ENCODE assay signal across 8 cellular contexts in the genomic region with DNA sequence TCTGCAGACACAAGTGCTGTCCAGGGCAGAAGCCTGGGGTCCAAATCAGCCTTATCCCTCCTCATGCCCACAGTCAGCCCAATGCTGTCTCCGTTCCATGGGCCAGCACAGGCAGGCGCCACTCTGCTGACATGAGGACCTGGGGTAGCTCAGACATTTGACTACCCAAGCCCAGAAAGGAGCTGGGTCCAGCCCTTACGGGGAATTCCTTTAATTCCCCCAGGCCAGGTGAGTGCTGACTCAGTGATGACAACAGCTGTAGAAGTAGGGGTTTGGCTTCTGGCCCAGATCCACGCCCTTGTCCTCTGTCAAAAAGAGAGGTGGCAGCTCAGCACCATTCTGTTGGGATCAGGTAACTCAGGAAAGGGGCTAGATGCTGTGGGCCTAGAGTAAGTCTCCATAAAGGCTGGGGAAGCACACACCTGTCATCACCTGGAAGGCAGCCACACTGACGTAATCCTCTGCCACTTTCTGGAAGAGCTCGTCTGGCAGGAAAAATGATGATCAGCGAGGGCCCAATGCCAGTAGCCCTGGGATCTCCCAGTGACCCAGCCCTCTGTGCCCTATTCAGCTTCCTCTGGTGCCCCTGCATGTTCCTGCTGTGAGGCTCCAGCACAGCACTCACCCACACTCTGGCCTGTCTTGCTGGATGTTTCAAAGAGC. TPM values are rescaled to one million over a fixed set of nuclear protein-coding genes. Genes with fewer than 3 reads are reported as not detected.
DNase-seq lines count a peak whose midpoint lies in the region; ATAC-seq and TF ChIP-seq lines count a peak whose summit lies in the region.

No MANE protein-coding gene starts in this region.

- no peaks in the 10 kb centered on the region for H3K27me3 Mint-ChIP-seq in activated T-cell treated with anti-CD3 and anti-CD28 coated beads, Interleukin-2, amount 50 U/mL, for 24 hours
- H3K27me3 Mint-ChIP-seq in glutamatergic neuron (ENCODE audit: unreplicated experiment), result peaks cover 28% of the 10 kb centered on the region

- no peak for TF ChIP-seq CTCF in OCI-LY3 (IDR thresholded peaks at IDR 0.05; ENCODE audit: low read depth, low read length)
- no peak for TF ChIP-seq CTCF in glutamatergic neuron (IDR thresholded peaks at IDR 0.05; ENCODE audit: partially characterized antibody, unreplicated experiment)

- peak overlapping the region; percentile 81 for H3K4me2 ChIP-seq in OCI-LY3 (ENCODE audit: low read length)

- H3K9me3 Mint-ChIP-seq in activated T-cell treated with anti-CD3 and anti-CD28 coated beads, Interleukin-2, amount 50 U/mL, for 24 hours, result no peaks in the 10 kb centered on the region
- peaks cover 9% of the 10 kb centered on the region for H3K9me3 Mint-ChIP-seq in glutamatergic neuron (ENCODE audit: unreplicated experiment)

- H3K36me3 ChIP-seq in OCI-LY3 (replicated peaks; ENCODE audit: low read depth, low read length) (peaks cover 23% of the 10 kb centered on the region), subcutaneous abdominal adipose tissue (ENCODE audit: control insufficient read depth in 5 of 5, insufficient read depth in 5 of 5, low read length in 5 of 5) (peaks cover 0 to 29% (median 20%) of the 10 kb centered on the region in 5 donors)

- H3K4me1 ChIP-seq in OCI-LY3 (ENCODE audit: low read length) (peaks cover 44% of the 10 kb centered on the region), subcutaneous abdominal adipose tissue (ENCODE audit: control insufficient read depth in 5 of 5, insufficient read depth in 5 of 5, low read length in 5 of 5) (peaks cover 17 to 83% (median 66%) of the 10 kb centered on the region in 5 donors)

- no peak for DNase-seq in activated T-cell treated with anti-CD3 and anti-CD28 coated beads, Interleukin-2, amount 50 U/mL, for 24 hours
- DNase-seq in activated T-cell treated with anti-CD3 and anti-CD28 coated beads, Interleukin-2, amount 50 U/mL, for 48 hours, result no peak
- DNase-seq in glutamatergic neuron (no peak), hypothalamus (lab: John Stamatoyannopoulos, UW) (no peak), posterior vena cava (ENCODE audit: low spot score) (no peak)

- H3K4me3 Mint-ChIP-seq in activated T-cell treated with anti-CD3 and anti-CD28 coated beads, Interleukin-2, amount 50 U/mL, for 24 hours, result peak overlapping the region; percentile 97
- H3K4me3 Mint-ChIP-seq in glutamatergic neuron (ENCODE audit: unreplicated experiment), result peak overlapping the region; percentile 86

- peaks cover 72% of the 10 kb centered on the region for H3K36me3 Mint-ChIP-seq in activated T-cell treated with anti-CD3 and anti-CD28 coated beads, Interleukin-2, amount 50 U/mL, for 24 hours (ENCODE audit: low read depth)
- no peaks in the 10 kb centered on the region for H3K36me3 Mint-ChIP-seq in glutamatergic neuron (ENCODE audit: unreplicated experiment)

- no peak overlapping the region for H2AFZ ChIP-seq in OCI-LY3 (ENCODE audit: low read depth, low read length)

- H3K9ac ChIP-seq in OCI-LY3 (ENCODE audit: low read length), result no peak overlapping the region
- H3K9ac ChIP-seq in subcutaneous abdominal adipose tissue (ENCODE audit: low read length in 5 of 5), result peak overlapping the region in 2 of 5 donors; percentile 90 to 91

- H3K27me3 ChIP-seq in OCI-LY3 (ENCODE audit: low read depth, low read length) (no peaks in the 10 kb centered on the region), subcutaneous abdominal adipose tissue (ENCODE audit: control insufficient read depth in 5 of 5, insufficient read depth in 4 of 5, low read length in 5 of 5) (no peaks in the 10 kb centered on the region)

- H3K27ac ChIP-seq in OCI-LY3 (ENCODE audit: low read length) (peak overlapping the region; percentile 60; the same call in 1 of the 2 replicates), subcutaneous abdominal adipose tissue (ENCODE audit: low read depth, low read length) (peak overlapping the region; percentile 90)

- peak overlapping the region; percentile 96 for H3K27ac Mint-ChIP-seq in activated T-cell treated with anti-CD3 and anti-CD28 coated beads, Interleukin-2, amount 50 U/mL, for 24 hours
- H3K27ac Mint-ChIP-seq in glutamatergic neuron (ENCODE audit: unreplicated experiment), result no peak overlapping the region

- peaks cover 31% of the 10 kb centered on the region for H3K79me2 ChIP-seq in OCI-LY3 (ENCODE audit: low read length)

- H3K4me3 ChIP-seq in OCI-LY3 (ENCODE audit: low read length), result no peak overlapping the region
- H3K4me3 ChIP-seq in subcutaneous abdominal adipose tissue (ENCODE audit: low read depth in 1 of 5, low read length in 5 of 5), result no peak overlapping the region

- intact Hi-C loops in posterior vena cava (cut with DNase I), result no loop called here

- H3K9me3 ChIP-seq in OCI-LY3 (ENCODE audit: insufficient read depth, low read length) (no peaks in the 10 kb centered on the region), subcutaneous abdominal adipose tissue (ENCODE audit: control insufficient read depth in 5 of 5, low read length in 5 of 5) (no peaks in the 10 kb centered on the region)

- peaks cover 68% of the 10 kb centered on the region for H3K4me1 Mint-ChIP-seq in activated T-cell treated with anti-CD3 and anti-CD28 coated beads, Interleukin-2, amount 50 U/mL, for 24 hours (ENCODE audit: low read depth)
- peaks cover 20% of the 10 kb centered on the region for H3K4me1 Mint-ChIP-seq in glutamatergic neuron (ENCODE audit: low read depth, unreplicated experiment)

- H4K20me1 ChIP-seq in OCI-LY3 (ENCODE audit: insufficient read depth, low read length), result peaks cover 19% of the 10 kb centered on the region

- no peak for ATAC-seq in HG03521 (IDR thresholded peaks at IDR 0.05; ENCODE audit: unreplicated experiment)

RNA-seq across cellular contexts. Expression of gene RAB24, which starts 1.9 kb away (rescaled TPM):
- total RNA-seq in glutamatergic neuron (ENCODE audit: unreplicated experiment), result 13.5 TPM
- 10 to 100 TPM; 17.4 to 18.6 TPM for total RNA-seq in posterior vena cava

RNA-seq across cellular contexts. Expression of gene PRELID1, which starts 2.0 kb away (rescaled TPM):
- total RNA-seq in glutamatergic neuron (ENCODE audit: unreplicated experiment) (88.2 TPM), posterior vena cava (10 to 100 TPM; 81.8 to 91.9 TPM)

RNA-seq across cellular contexts. Expression of gene MXD3, which starts 10.1 kb away (rescaled TPM):
- total RNA-seq in glutamatergic neuron (ENCODE audit: unreplicated experiment), result 17.3 TPM
- 1 to 10 TPM; 5.4 to 6.1 TPM for total RNA-seq in posterior vena cava

RNA-seq across cellular contexts. Expression of gene LMAN2, which starts 49.8 kb away (rescaled TPM):
- total RNA-seq in glutamatergic neuron (ENCODE audit: unreplicated experiment), result 75.6 TPM
- 10 to 100 TPM; 72.4 to 95.7 TPM for total RNA-seq in posterior vena cava

RNA-seq across cellular contexts. Expression of gene RGS14, which starts 56.1 kb away (rescaled TPM):
- 15.9 TPM for total RNA-seq in glutamatergic neuron (ENCODE audit: unreplicated experiment)
- total RNA-seq in posterior vena cava, result 10 to 100 TPM; 11.3 to 13.4 TPM
